8 cellular contexts compared by ENCODE assay signal in the genomic region with DNA sequence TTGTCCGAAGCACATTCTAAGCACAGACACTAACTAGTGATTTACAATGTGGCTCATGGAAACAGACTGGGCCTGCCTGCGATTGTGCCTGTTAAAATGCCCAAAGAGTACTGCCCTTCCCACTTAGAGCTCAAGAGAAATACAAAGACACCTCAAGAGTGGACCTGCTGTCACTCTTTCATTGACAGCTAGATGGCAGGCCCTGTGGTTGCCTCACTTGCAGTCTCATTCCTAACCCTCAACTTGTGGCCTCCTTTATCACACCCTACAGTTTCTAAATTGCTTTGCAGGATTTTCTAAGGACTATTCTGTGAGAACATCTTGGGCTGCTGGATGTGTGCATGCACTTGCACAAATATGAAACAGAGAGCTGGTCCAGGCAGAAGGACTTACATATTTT.
DNase-seq lines count a peak whose midpoint lies in the region; ATAC-seq and TF ChIP-seq lines count a peak whose summit lies in the region.

No MANE protein-coding gene starts in this region.

- no peaks in the 10 kb centered on the region for H3K27me3 Mint-ChIP-seq in CD4-positive, alpha-beta T cell

- H3K36me3 Mint-ChIP-seq in CD4-positive, alpha-beta T cell (ENCODE audit: low read depth): no peaks in the 10 kb centered on the region

- no peaks in the 10 kb centered on the region for H3K27me3 ChIP-seq in CD4-positive, alpha-beta T cell (ENCODE audit: control insufficient read depth, insufficient read depth, low read length)

- H3K27ac ChIP-seq in CD4-positive, alpha-beta T cell (ENCODE audit: low read depth, low read length): no peak overlapping the region

- CTCF ChIA-PET in CD4-positive, alpha-beta T cell (lab: Charles Lee): no interaction called here

- no peak overlapping the region for H3K4me3 Mint-ChIP-seq in CD4-positive, alpha-beta T cell

- ATAC-seq in GM19467 (IDR thresholded peaks at IDR 0.05; ENCODE audit: unreplicated experiment): peak; percentile 88
- peak; percentile 73 for ATAC-seq in HG03521 (IDR thresholded peaks at IDR 0.05; ENCODE audit: unreplicated experiment)
- no peak for ATAC-seq in CD4-positive, alpha-beta T cell (ENCODE audit: poor library complexity)

- intact Hi-C loops in CD4-positive, alpha-beta T cell (cut with DNase I, micrococcal nuclease): no loop called here

- POLR2A ChIA-PET in CD4-positive, alpha-beta T cell (lab: Charles Lee): no interaction called here

- H3K4me1 Mint-ChIP-seq in CD4-positive, alpha-beta T cell (ENCODE audit: low read depth): no peaks in the 10 kb centered on the region

- no peak overlapping the region for H3K27ac Mint-ChIP-seq in CD4-positive, alpha-beta T cell

- H3K4me3 ChIP-seq in GM12865 (ENCODE audit: low read depth, low read length): no peak overlapping the region
- H3K4me3 ChIP-seq in choroid plexus epithelial cell (ENCODE audit: low read depth, low read length): no peak overlapping the region

- TF ChIP-seq CTCF in GM12865 (IDR thresholded peaks at IDR 0.05; ENCODE audit: insufficient read depth, low read depth, low read length, missing control alignments) (peak; percentile 41), choroid plexus epithelial cell (conservative IDR thresholded peaks at IDR 0.05; ENCODE audit: low read depth, low read length) (peak; percentile 23)
- no peak for TF ChIP-seq CTCF in CD4-positive, alpha-beta T cell (IDR thresholded peaks at IDR 0.05)

- DNase-seq in GM12865 (ENCODE audit: low read depth) (peak; percentile 65), choroid plexus epithelial cell (ENCODE audit: low read depth) (no peak), activated gamma-delta T cell (lab: John Stamatoyannopoulos, UW) (no peak), NCI-H2081 treated with DMSO at 0.1 percent for 48 hours (lab: John Stamatoyannopoulos, UW) (no peak), HuH-7.5 (ENCODE audit: low spot score) (no peak)
- DNase-seq in CD4-positive, alpha-beta T cell: no peak

- no peaks in the 10 kb centered on the region for H3K9me3 Mint-ChIP-seq in CD4-positive, alpha-beta T cell

- no peaks in the 10 kb centered on the region for H3K9me3 ChIP-seq in CD4-positive, alpha-beta T cell (ENCODE audit: control insufficient read depth, low read length)
